Comparison of ENCODE assay signal across 8 cellular contexts in genomic region chr1:211133841-211134669, GRCh38. TPM values are rescaled to one million over a fixed set of nuclear protein-coding genes. Genes with fewer than 3 reads are reported as not detected.
DNase-seq lines count a peak whose midpoint lies in the region; ATAC-seq and TF ChIP-seq lines count a peak whose summit lies in the region.

A gene with protein sequence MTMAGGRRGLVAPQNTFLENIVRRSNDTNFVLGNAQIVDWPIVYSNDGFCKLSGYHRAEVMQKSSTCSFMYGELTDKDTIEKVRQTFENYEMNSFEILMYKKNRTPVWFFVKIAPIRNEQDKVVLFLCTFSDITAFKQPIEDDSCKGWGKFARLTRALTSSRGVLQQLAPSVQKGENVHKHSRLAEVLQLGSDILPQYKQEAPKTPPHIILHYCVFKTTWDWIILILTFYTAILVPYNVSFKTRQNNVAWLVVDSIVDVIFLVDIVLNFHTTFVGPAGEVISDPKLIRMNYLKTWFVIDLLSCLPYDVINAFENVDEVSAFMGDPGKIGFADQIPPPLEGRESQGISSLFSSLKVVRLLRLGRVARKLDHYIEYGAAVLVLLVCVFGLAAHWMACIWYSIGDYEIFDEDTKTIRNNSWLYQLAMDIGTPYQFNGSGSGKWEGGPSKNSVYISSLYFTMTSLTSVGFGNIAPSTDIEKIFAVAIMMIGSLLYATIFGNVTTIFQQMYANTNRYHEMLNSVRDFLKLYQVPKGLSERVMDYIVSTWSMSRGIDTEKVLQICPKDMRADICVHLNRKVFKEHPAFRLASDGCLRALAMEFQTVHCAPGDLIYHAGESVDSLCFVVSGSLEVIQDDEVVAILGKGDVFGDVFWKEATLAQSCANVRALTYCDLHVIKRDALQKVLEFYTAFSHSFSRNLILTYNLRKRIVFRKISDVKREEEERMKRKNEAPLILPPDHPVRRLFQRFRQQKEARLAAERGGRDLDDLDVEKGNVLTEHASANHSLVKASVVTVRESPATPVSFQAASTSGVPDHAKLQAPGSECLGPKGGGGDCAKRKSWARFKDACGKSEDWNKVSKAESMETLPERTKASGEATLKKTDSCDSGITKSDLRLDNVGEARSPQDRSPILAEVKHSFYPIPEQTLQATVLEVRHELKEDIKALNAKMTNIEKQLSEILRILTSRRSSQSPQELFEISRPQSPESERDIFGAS (minus strand): TSS chr1:211134148. CDS start chr1:211133945, 203 bp downstream.

- H3K4me1 ChIP-seq in OCI-LY1 (ENCODE audit: insufficient read depth, low read length, severe bottlenecking) (no peaks in the 10 kb centered on the region), esophagus muscularis mucosa (peaks cover 7 to 22% (median 20%) of the 10 kb centered on the region in 4 donors)

- no peaks in the 10 kb centered on the region for H3F3A ChIP-seq in OCI-LY1 (ENCODE audit: insufficient read depth, low read length)

- WGBS in esophagus muscularis mucosa = 4% methylated on average over 16 of the region's 60 CpGs

- H3K9me2 ChIP-seq in OCI-LY1 (ENCODE audit: low read depth, low read length) = no peaks in the 10 kb centered on the region

- peak within 1 kb of the TSS; percentile 74 for H3K4me3 Mint-ChIP-seq in activated T-cell treated with anti-CD3 and anti-CD28 coated beads, Interleukin-2, amount 50 U/mL, for 4 hours
- peak within 1 kb of the TSS; percentile 71 to 84 (median 79) for H3K4me3 Mint-ChIP-seq in naive thymus-derived CD8-positive, alpha-beta T cell
- peak within 1 kb of the TSS; percentile 62 for H3K4me3 Mint-ChIP-seq in stimulated activated effector memory CD8-positive, alpha-beta T cell treated with anti-CD3 and anti-CD28 coated beads, Interleukin-12 subunit alpha, Interleukin-12 subunit beta, amount 100 ng/mL, for 72 hours

- no peak for TF ChIP-seq EP300 in esophagus muscularis mucosa (IDR thresholded peaks at IDR 0.05)

- H3K36me3 Mint-ChIP-seq in activated T-cell treated with anti-CD3 and anti-CD28 coated beads, Interleukin-2, amount 50 U/mL, for 4 hours (ENCODE audit: insufficient read depth) = no peaks in the 10 kb centered on the region
- H3K36me3 Mint-ChIP-seq in naive thymus-derived CD8-positive, alpha-beta T cell = no peaks in the 10 kb centered on the region
- no peaks in the 10 kb centered on the region for H3K36me3 Mint-ChIP-seq in stimulated activated effector memory CD8-positive, alpha-beta T cell treated with anti-CD3 and anti-CD28 coated beads, Interleukin-12 subunit alpha, Interleukin-12 subunit beta, amount 100 ng/mL, for 72 hours

- H4K20me1 ChIP-seq in OCI-LY1 (ENCODE audit: insufficient read depth, low read length) = no peaks in the 10 kb centered on the region

- H2AFZ ChIP-seq in OCI-LY1 (ENCODE audit: low read length) = no peak within 1 kb of the TSS

- H3K9me3 ChIP-seq in OCI-LY1 (ENCODE audit: low read length) (no peaks in the 10 kb centered on the region), esophagus muscularis mucosa (no peaks in the 10 kb centered on the region)

- H3K27me3 ChIP-seq in OCI-LY1 (ENCODE audit: insufficient read depth, low read length) = no peaks in the 10 kb centered on the region
- peaks cover 0 to 54% (median 14%) of the 10 kb centered on the region in 4 donors for H3K27me3 ChIP-seq in esophagus muscularis mucosa

- ATAC-seq in GM21423 (IDR thresholded peaks at IDR 0.05; ENCODE audit: unreplicated experiment) = peak; percentile 92
- peak; percentile 95 to 96 for ATAC-seq in activated T-cell treated with anti-CD3 and anti-CD28 coated beads, Interleukin-2, amount 50 U/mL, for 4 hours
- peak; percentile 91 to 95 for ATAC-seq in naive thymus-derived CD8-positive, alpha-beta T cell
- peak; percentile 94 for ATAC-seq in stimulated activated effector memory CD8-positive, alpha-beta T cell treated with anti-CD3 and anti-CD28 coated beads, Interleukin-12 subunit alpha, Interleukin-12 subunit beta, amount 100 ng/mL, for 72 hours

- TF ChIP-seq POLR2A in esophagus muscularis mucosa (IDR thresholded peaks at IDR 0.05; ENCODE audit: low read depth) = no peak

- peak within 1 kb of the TSS in 2 of 10 donors; percentile 4 to 26 for H3K27ac Mint-ChIP-seq in naive thymus-derived CD8-positive, alpha-beta T cell
- H3K27ac Mint-ChIP-seq in stimulated activated effector memory CD8-positive, alpha-beta T cell treated with anti-CD3 and anti-CD28 coated beads, Interleukin-12 subunit alpha, Interleukin-12 subunit beta, amount 100 ng/mL, for 72 hours = no peak within 1 kb of the TSS

- peaks cover 7% of the 10 kb centered on the region for H3K4me1 Mint-ChIP-seq in activated T-cell treated with anti-CD3 and anti-CD28 coated beads, Interleukin-2, amount 50 U/mL, for 4 hours (ENCODE audit: low read depth)
- peaks cover 6 to 26% (median 12%) of the 10 kb centered on the region in 4 donors for H3K4me1 Mint-ChIP-seq in naive thymus-derived CD8-positive, alpha-beta T cell
- peaks cover 5% of the 10 kb centered on the region for H3K4me1 Mint-ChIP-seq in stimulated activated effector memory CD8-positive, alpha-beta T cell treated with anti-CD3 and anti-CD28 coated beads, Interleukin-12 subunit alpha, Interleukin-12 subunit beta, amount 100 ng/mL, for 72 hours

- DNase-seq in D341Med (ENCODE audit: low spot score) = peak; percentile 99
- DNase-seq in HUDEP-2 (lab: John Stamatoyannopoulos, UW; ENCODE audit: unreplicated experiment in 76 of 76) = peak in 71 of 76 experiments; percentile 10 to 84 (median 60)
- peak; percentile 69 for DNase-seq in activated T-cell treated with anti-CD3 and anti-CD28 coated beads, Interleukin-2, amount 50 U/mL, for 4 hours
- no peak for DNase-seq in esophagus muscularis mucosa (ENCODE audit: extremely low spot score)
- peak; percentile 70 to 87 (median 82) for DNase-seq in naive thymus-derived CD8-positive, alpha-beta T cell
- DNase-seq in stimulated activated effector memory CD8-positive, alpha-beta T cell treated with anti-CD3 and anti-CD28 coated beads, Interleukin-12 subunit alpha, Interleukin-12 subunit beta, amount 100 ng/mL, for 72 hours (ENCODE audit: low spot score in 2 of 2) = peak; percentile 80 to 89

- TF ChIP-seq CTCF in OCI-LY1 (IDR thresholded peaks at IDR 0.05; ENCODE audit: low read length) (peak; percentile 68), esophagus muscularis mucosa (IDR thresholded peaks at IDR 0.05) (peak; percentile 86 to 91 (median 91))

- H3K36me3 ChIP-seq in OCI-LY1 (ENCODE audit: insufficient read depth, low read length) = no peaks in the 10 kb centered on the region
- H3K36me3 ChIP-seq in esophagus muscularis mucosa = no peaks in the 10 kb centered on the region

- intact Hi-C loops in esophagus muscularis mucosa (cut with DNase I) = loop anchor here (2.0 to 5.0 kb wide), 3 partner anchors 547 to 727 kb away; no protein-coding TSS in a partner anchor

- H3K27me3 Mint-ChIP-seq in activated T-cell treated with anti-CD3 and anti-CD28 coated beads, Interleukin-2, amount 50 U/mL, for 4 hours (ENCODE audit: low read depth) = peaks cover 65% of the 10 kb centered on the region
- H3K27me3 Mint-ChIP-seq in naive thymus-derived CD8-positive, alpha-beta T cell = peaks cover 25 to 60% (median 30%) of the 10 kb centered on the region in 5 donors

- no peaks in the 10 kb centered on the region for H3K79me2 ChIP-seq in OCI-LY1 (ENCODE audit: insufficient read depth, low read length)

- H3K4me3 ChIP-seq in OCI-LY1 (ENCODE audit: low read depth, low read length, poor library complexity, severe bottlenecking) (no peak within 1 kb of the TSS), esophagus muscularis mucosa (peak within 1 kb of the TSS; percentile 53 to 66 (median 56))

- H3K9me3 Mint-ChIP-seq in activated T-cell treated with anti-CD3 and anti-CD28 coated beads, Interleukin-2, amount 50 U/mL, for 4 hours = no peaks in the 10 kb centered on the region
- no peaks in the 10 kb centered on the region for H3K9me3 Mint-ChIP-seq in naive thymus-derived CD8-positive, alpha-beta T cell
- no peaks in the 10 kb centered on the region for H3K9me3 Mint-ChIP-seq in stimulated activated effector memory CD8-positive, alpha-beta T cell treated with anti-CD3 and anti-CD28 coated beads, Interleukin-12 subunit alpha, Interleukin-12 subunit beta, amount 100 ng/mL, for 72 hours

- H3K27ac ChIP-seq in OCI-LY1 (ENCODE audit: low read depth, low read length, poor library complexity, severe bottlenecking) (no peak within 1 kb of the TSS), esophagus muscularis mucosa (replicated peaks in 1 of 4) (peak within 1 kb of the TSS in 1 of 4 donors; percentile 7)

- POLR2A ChIA-PET in naive thymus-derived CD8-positive, alpha-beta T cell (lab: Charles Lee) = interaction anchor here (1.1 kb wide), 1 partner anchor 124 kb away, joined by 5 read pairs; no protein-coding TSS in a partner anchor

- no peak within 1 kb of the TSS for H3K4me2 ChIP-seq in OCI-LY1 (ENCODE audit: low read length)

- no peak within 1 kb of the TSS for H3K9ac ChIP-seq in OCI-LY1 (ENCODE audit: low read length)

RNA-seq across cellular contexts. Expression of the gene that starts here (rescaled TPM):
- total RNA-seq in activated T-cell treated with anti-CD3 and anti-CD28 coated beads, Interleukin-2, amount 50 U/mL, for 4 hours = not detected
- under 1 TPM; 0.11 to 0.78 (median 0.46) TPM for total RNA-seq in esophagus muscularis mucosa
- not detected for total RNA-seq in naive thymus-derived CD8-positive, alpha-beta T cell
- not detected for polyA plus RNA-seq in naive thymus-derived CD8-positive, alpha-beta T cell

Comparison
In these comparisons a context has a peak if more than half of its experiments do, and no peak if none do; other contexts are left out.
1. Peak in DNase-seq and ATAC-seq in activated T-cell treated with anti-CD3 and anti-CD28 coated beads, Interleukin-2, amount 50 U/mL, for 4 hours; RNA of the gene not detected or under 1 TPM.
2. Peak in DNase-seq and ATAC-seq in naive thymus-derived CD8-positive, alpha-beta T cell; RNA of the gene not detected or under 1 TPM.